ENCODE assay signal across 21 cellular contexts in the genomic region with DNA sequence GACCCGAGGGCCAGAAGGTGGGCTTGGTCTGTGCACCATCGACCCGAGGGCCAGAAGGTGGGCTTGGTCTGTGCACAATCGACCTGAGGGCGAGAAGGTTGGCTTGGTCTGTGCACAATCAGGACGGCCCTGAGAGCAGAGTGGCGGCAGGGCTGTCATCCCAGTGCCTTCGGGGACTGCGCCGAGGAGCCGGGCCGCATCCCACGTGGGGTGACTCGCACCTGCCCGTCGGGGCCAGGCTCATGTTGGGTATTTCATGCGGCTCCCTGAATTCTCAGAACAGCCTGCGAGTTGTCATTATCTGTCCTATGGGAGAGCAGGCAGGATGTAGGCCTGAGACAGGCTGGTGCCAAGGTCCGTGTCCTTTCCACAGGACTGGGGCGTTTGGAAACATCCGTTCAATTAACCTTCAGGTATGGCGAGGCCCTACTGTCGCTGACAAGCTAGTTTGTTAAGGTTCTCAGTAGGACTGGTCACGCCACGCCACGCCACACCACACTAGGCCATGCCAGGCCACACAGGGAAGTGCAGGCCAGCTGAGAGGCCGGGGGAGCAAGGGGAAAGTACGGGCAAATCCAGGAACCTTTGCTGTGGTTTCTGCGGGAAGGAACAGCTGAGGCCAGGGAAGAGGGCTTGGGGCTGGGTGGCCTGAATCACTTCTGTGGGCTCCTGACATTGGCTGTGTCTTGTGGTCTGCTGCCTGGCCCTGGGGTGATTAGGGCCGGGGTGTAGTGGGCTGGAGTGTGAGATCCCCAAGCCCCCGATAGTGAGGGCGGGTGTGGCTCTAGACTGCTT.
DNase-seq lines count a peak whose midpoint lies in the region; ATAC-seq and TF ChIP-seq lines count a peak whose summit lies in the region.
"Had no signal": no experiment of that assay in that cellular context is flagged by ENCODE, and none has a peak within 500 bp of the region (broad histone marks: within the 10 kb centered on the region; RNA-seq: fewer than 3 reads in every experiment).

No MANE protein-coding gene starts in this region.

- H3K9me3 Mint-ChIP-seq in dendritic cell treated with granulocyte-macrophage colony-stimulating factor and Interleukin-4, amounts not matched to agents 40 ng/mL and 50 ng/mL, for 4 days, result no peaks in the 10 kb centered on the region
- H3K9me3 Mint-ChIP-seq: activated B cell treated with CpG ODN at 0.5 μM for 24 hours; activated naive CD4-positive, alpha-beta T cell treated with anti-CD3 and anti-CD28 coated beads, Interleukin-2, amount 50 U/mL, for 24 hours; endodermal cell; naive B cell had no signal

- DNase-seq in GM12865 (ENCODE audit: low read depth) (peak; percentile 16), Panc1 (ENCODE audit: low read depth, low spot score) (no peak), sciatic nerve (ENCODE audit: low spot score) (no peak), NCI-H2196 treated with DMSO at 0.1 percent for 48 hours (lab: John Stamatoyannopoulos, UW; ENCODE audit: unreplicated experiment) (no peak), GM10248 (ENCODE audit: extremely low spot score) (no peak), NCI-H2107 (lab: John Stamatoyannopoulos, UW) (no peak)
- DNase-seq: activated B cell treated with CpG ODN at 0.5 μM for 24 hours; activated CD8-positive, alpha-beta memory T cell treated with anti-CD3 and anti-CD28 coated beads, Interleukin-2, amount 10 ng/mL, durations not matched to agents 7 days and 5 days; C1 segment of cervical spinal cord; DMS79; endodermal cell; hippocampal formation; MM.1S; naive B cell; NCI-H2029; NCI-H526; PC-3 had no signal

- no peak overlapping the region for H3K4me3 ChIP-seq in GM12865 (ENCODE audit: low read depth, low read length)
- peak overlapping the region; percentile 82 to 91 for H3K4me3 ChIP-seq in Panc1 (ENCODE audit: low read depth in 2 of 2, low read length in 2 of 2)
- H3K4me3 ChIP-seq: cardiac muscle cell, psoas muscle had no signal

- H3K4me1 Mint-ChIP-seq in dendritic cell treated with granulocyte-macrophage colony-stimulating factor and Interleukin-4, amounts not matched to agents 40 ng/mL and 50 ng/mL, for 4 days (ENCODE audit: low read depth), result peaks cover 38% of the 10 kb centered on the region

- H3K27ac Mint-ChIP-seq in dendritic cell treated with granulocyte-macrophage colony-stimulating factor and Interleukin-4, amounts not matched to agents 40 ng/mL and 50 ng/mL, for 4 days, result peak overlapping the region; percentile 64
- H3K27ac Mint-ChIP-seq: activated B cell treated with CpG ODN at 0.5 μM for 24 hours; activated CD8-positive, alpha-beta memory T cell treated with anti-CD3 and anti-CD28 coated beads, Interleukin-2, amount 10 ng/mL, durations not matched to agents 7 days and 5 days; activated naive CD4-positive, alpha-beta T cell treated with anti-CD3 and anti-CD28 coated beads, Interleukin-2, amount 50 U/mL, for 24 hours; endodermal cell; naive B cell had no signal

- no TSS peak for BruUV-seq in Panc1 (replicated peaks; lab: Mats Ljungman, UMichigan)

- CTCF ChIA-PET in Panc1 (lab: Charles Lee), result no interaction called here
- CTCF ChIA-PET in GM10248 (lab: Yijun Ruan, JAX), result interaction anchor here (1.3 to 30.0 kb wide), 3 partner anchors 14 to 47 kb away, joined by 3 to 547 read pairs (median 4); no protein-coding TSS in a partner anchor

- intact Hi-C loops in Panc1 (cut with micrococcal nuclease; ENCODE audit: unreplicated experiment) (no loop called here), sciatic nerve (cut with DNase I) (no loop called here)
- intact Hi-C loops in dendritic cell treated with granulocyte-macrophage colony-stimulating factor and Interleukin-4, amounts not matched to agents 40 ng/mL and 50 ng/mL, for 4 days (cut with micrococcal nuclease), result no loop called here

- H3K4me1 ChIP-seq in Panc1 (ENCODE audit: control insufficient read depth, insufficient read depth, low read length), result peaks cover 46% of the 10 kb centered on the region

- H3K36me3 Mint-ChIP-seq in dendritic cell treated with granulocyte-macrophage colony-stimulating factor and Interleukin-4, amounts not matched to agents 40 ng/mL and 50 ng/mL, for 4 days (ENCODE audit: low read depth), result no peaks in the 10 kb centered on the region
- H3K36me3 Mint-ChIP-seq: activated CD8-positive, alpha-beta memory T cell treated with anti-CD3 and anti-CD28 coated beads, Interleukin-2, amount 10 ng/mL, durations not matched to agents 7 days and 5 days; activated naive CD4-positive, alpha-beta T cell treated with anti-CD3 and anti-CD28 coated beads, Interleukin-2, amount 50 U/mL, for 24 hours; naive B cell had no signal

- peaks cover 35% of the 10 kb centered on the region for H3K27me3 Mint-ChIP-seq in dendritic cell treated with granulocyte-macrophage colony-stimulating factor and Interleukin-4, amounts not matched to agents 40 ng/mL and 50 ng/mL, for 4 days
- H3K27me3 Mint-ChIP-seq: activated CD8-positive, alpha-beta memory T cell treated with anti-CD3 and anti-CD28 coated beads, Interleukin-2, amount 10 ng/mL, durations not matched to agents 7 days and 5 days; activated naive CD4-positive, alpha-beta T cell treated with anti-CD3 and anti-CD28 coated beads, Interleukin-2, amount 50 U/mL, for 24 hours had no signal

- peak; percentile 4 for ATAC-seq in Panc1
- peak; percentile 5 for ATAC-seq in sciatic nerve
- ATAC-seq: activated CD8-positive, alpha-beta memory T cell treated with anti-CD3 and anti-CD28 coated beads, Interleukin-2, amount 10 ng/mL, durations not matched to agents 7 days and 5 days; PC-3 had no signal

- no peaks in the 10 kb centered on the region for H3K9me3 ChIP-seq in Panc1 (ENCODE audit: control insufficient read depth, insufficient read depth, low read depth, low read length)
- H3K9me3 ChIP-seq: psoas muscle had no signal

- H3K27me3 ChIP-seq in Panc1 (ENCODE audit: control insufficient read depth, insufficient read depth, low read length), result no peaks in the 10 kb centered on the region
- H3K27me3 ChIP-seq: cardiac muscle cell had no signal

- POLR2A ChIA-PET in Panc1 (lab: Charles Lee) (no interaction called here), GM10248 (lab: Yijun Ruan, JAX) (no interaction called here)

- no peak overlapping the region for H3K4me3 Mint-ChIP-seq in dendritic cell treated with granulocyte-macrophage colony-stimulating factor and Interleukin-4, amounts not matched to agents 40 ng/mL and 50 ng/mL, for 4 days
- H3K4me3 Mint-ChIP-seq: activated B cell treated with CpG ODN at 0.5 μM for 24 hours; activated CD8-positive, alpha-beta memory T cell treated with anti-CD3 and anti-CD28 coated beads, Interleukin-2, amount 10 ng/mL, durations not matched to agents 7 days and 5 days; activated naive CD4-positive, alpha-beta T cell treated with anti-CD3 and anti-CD28 coated beads, Interleukin-2, amount 50 U/mL, for 24 hours; endodermal cell; naive B cell had no signal

- peak overlapping the region; percentile 94 for H3K27ac ChIP-seq in Panc1 (ENCODE audit: low read length)
- H3K27ac ChIP-seq: cardiac muscle cell, psoas muscle had no signal

- in situ Hi-C loops in Panc1 (cut with HindIII; ENCODE audit: low pct_unique_long_range_greater_than_20kb, low sequenced_read_pairs), result no loop called here

- H3K36me3 ChIP-seq in Panc1 (ENCODE audit: control insufficient read depth, insufficient read depth, low read length), result peaks cover 3% of the 10 kb centered on the region; the same call in 1 of the 2 replicates
- H3K36me3 ChIP-seq: cardiac muscle cell had no signal

- TF ChIP-seq CTCF in GM12865 (IDR thresholded peaks at IDR 0.05; ENCODE audit: insufficient read depth, low read depth, low read length, missing control alignments), result no peak
- no peak for TF ChIP-seq CTCF in Panc1 (IDR thresholded peaks at IDR 0.05)
- TF ChIP-seq CTCF in GM10248 (IDR thresholded peaks at IDR 0.05; ENCODE audit: control extremely low read depth, extremely low read depth, low read depth, missing control alignments), result no peak
